In the genomic region with DNA sequence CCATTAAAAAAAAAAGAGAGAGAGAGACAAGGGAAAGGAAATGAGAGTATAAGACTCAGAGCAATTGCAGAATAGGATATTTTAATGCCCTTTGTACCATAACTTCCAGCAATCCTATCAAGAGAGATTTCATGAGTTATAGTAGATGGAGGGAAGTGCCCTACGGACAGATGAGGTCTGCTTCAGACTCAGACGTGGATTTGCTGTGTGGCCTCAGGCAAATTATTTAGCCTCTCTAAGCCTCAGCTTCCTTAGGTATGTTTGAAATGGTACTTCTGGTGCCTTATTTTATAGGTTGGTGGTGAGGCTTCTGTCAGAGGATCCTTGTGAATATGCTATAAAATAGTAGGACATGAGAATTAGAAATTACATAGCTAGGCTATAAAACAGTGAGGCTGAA, we compare ENCODE assay signal across 27 cellular contexts.
"Had no signal": no experiment of that assay in that cellular context is flagged by ENCODE, and none has a peak within 500 bp of the region (broad histone marks: within the 10 kb centered on the region; RNA-seq: fewer than 3 reads in every experiment).

No MANE protein-coding gene starts in this region.

- H3K79me2 ChIP-seq: hepatocyte had no signal

- H3K27me3 Mint-ChIP-seq: effector memory CD8-positive, alpha-beta T cell had no signal

- H3K36me3 Mint-ChIP-seq: immature natural killer cell had no signal

- H3K27ac ChIP-seq: epithelial cell of prostate, esophagus squamous epithelium, gastrocnemius medialis, heart left ventricle, hepatocyte, left lung, lower lobe of right lung had no signal

- ATAC-seq: effector memory CD8-positive, alpha-beta T cell; esophagus mucosa; gastrocnemius medialis; heart left ventricle; left lung; left ventricle myocardium superior; lower lobe of right lung had no signal

- DNase-seq: cortex of kidney; effector CD8-positive, alpha-beta T cell; effector memory CD8-positive, alpha-beta T cell; endodermal cell; erythroblast; esophagus squamous epithelium; foreskin fibroblast; foreskin melanocyte; gastrocnemius medialis; glutamatergic neuron; heart left ventricle; hypothalamus; immature natural killer cell; islet precursor cell; kidney; kidney glomerular epithelial cell; left lung; left ventricle myocardium superior; lower lobe of right lung; mesenchymal stem cell; midbrain had no signal

- H3K4me2 ChIP-seq: hepatocyte had no signal

- H3K4me3 Mint-ChIP-seq: dendritic cell treated with granulocyte-macrophage colony-stimulating factor and Interleukin-4, amounts not matched to agents 40 ng/mL and 50 ng/mL, for 4 days; effector memory CD8-positive, alpha-beta T cell; endodermal cell; immature natural killer cell had no signal

- H3K4me3 ChIP-seq: esophagus squamous epithelium, gastrocnemius medialis, heart left ventricle, hepatocyte, left lung, lower lobe of right lung had no signal

- H3K36me3 ChIP-seq: esophagus squamous epithelium, gastrocnemius medialis, heart left ventricle, left lung, lower lobe of right lung had no signal

- H3K27me3 ChIP-seq: esophagus squamous epithelium, gastrocnemius medialis, heart left ventricle, hepatocyte, left lung had no signal

- H3K27ac Mint-ChIP-seq: dendritic cell treated with granulocyte-macrophage colony-stimulating factor and Interleukin-4, amounts not matched to agents 40 ng/mL and 50 ng/mL, for 4 days; effector memory CD8-positive, alpha-beta T cell; endodermal cell; immature natural killer cell had no signal

- H3K4me1 ChIP-seq: esophagus squamous epithelium, gastrocnemius medialis, heart left ventricle, left lung, lower lobe of right lung had no signal

- H3K9me3 ChIP-seq: gastrocnemius medialis, lower lobe of right lung had no signal

- H2AFZ ChIP-seq: hepatocyte had no signal

- FAIRE-seq: colon, endometrium, kidney had no signal
